3 cellular contexts compared by ENCODE assay signal in genomic region chr16:8795818-8796217, GRCh38.
TF ChIP-seq lines count a peak whose summit lies in the region.

No MANE protein-coding gene starts in this region.

TF ChIP-seq in SK-N-SH, 30 proteins besides CTCF, POLR2A, EP300 and RAD21:
- TF ChIP-seq RXRA (IDR thresholded peaks at IDR 0.05; ENCODE audit: borderline replicate concordance, low read depth) (no peak), CHD2 (IDR thresholded peaks at IDR 0.05; ENCODE audit: low read length, partially characterized antibody) (no peak), SIN3A (IDR thresholded peaks at IDR 0.05; ENCODE audit: borderline replicate concordance, low read depth, low read length) (no peak), TCF12 (IDR thresholded peaks at IDR 0.05) (no peak), TAF1 (IDR thresholded peaks at IDR 0.05; ENCODE audit: borderline replicate concordance, low read depth, low read length) (no peak), JUND (IDR thresholded peaks at IDR 0.05) (no peak), TEAD4 (IDR thresholded peaks at IDR 0.05; ENCODE audit: borderline replicate concordance, insufficient read depth) (no peak), GABPA (IDR thresholded peaks at IDR 0.05; ENCODE audit: low read depth) (no peak)
- TF ChIP-seq, protein P1, sequence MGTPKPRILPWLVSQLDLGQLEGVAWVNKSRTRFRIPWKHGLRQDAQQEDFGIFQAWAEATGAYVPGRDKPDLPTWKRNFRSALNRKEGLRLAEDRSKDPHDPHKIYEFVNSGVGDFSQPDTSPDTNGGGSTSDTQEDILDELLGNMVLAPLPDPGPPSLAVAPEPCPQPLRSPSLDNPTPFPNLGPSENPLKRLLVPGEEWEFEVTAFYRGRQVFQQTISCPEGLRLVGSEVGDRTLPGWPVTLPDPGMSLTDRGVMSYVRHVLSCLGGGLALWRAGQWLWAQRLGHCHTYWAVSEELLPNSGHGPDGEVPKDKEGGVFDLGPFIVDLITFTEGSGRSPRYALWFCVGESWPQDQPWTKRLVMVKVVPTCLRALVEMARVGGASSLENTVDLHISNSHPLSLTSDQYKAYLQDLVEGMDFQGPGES (IDR thresholded peaks at IDR 0.05; ENCODE audit: low read depth, low read length): no peak
- TF ChIP-seq, protein P2, sequence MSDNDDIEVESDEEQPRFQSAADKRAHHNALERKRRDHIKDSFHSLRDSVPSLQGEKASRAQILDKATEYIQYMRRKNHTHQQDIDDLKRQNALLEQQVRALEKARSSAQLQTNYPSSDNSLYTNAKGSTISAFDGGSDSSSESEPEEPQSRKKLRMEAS (IDR thresholded peaks at IDR 0.05; ENCODE audit: low read depth): no peak
- TF ChIP-seq, protein P3, sequence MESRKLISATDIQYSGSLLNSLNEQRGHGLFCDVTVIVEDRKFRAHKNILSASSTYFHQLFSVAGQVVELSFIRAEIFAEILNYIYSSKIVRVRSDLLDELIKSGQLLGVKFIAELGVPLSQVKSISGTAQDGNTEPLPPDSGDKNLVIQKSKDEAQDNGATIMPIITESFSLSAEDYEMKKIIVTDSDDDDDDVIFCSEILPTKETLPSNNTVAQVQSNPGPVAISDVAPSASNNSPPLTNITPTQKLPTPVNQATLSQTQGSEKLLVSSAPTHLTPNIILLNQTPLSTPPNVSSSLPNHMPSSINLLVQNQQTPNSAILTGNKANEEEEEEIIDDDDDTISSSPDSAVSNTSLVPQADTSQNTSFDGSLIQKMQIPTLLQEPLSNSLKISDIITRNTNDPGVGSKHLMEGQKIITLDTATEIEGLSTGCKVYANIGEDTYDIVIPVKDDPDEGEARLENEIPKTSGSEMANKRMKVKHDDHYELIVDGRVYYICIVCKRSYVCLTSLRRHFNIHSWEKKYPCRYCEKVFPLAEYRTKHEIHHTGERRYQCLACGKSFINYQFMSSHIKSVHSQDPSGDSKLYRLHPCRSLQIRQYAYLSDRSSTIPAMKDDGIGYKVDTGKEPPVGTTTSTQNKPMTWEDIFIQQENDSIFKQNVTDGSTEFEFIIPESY (IDR thresholded peaks at IDR 0.05; ENCODE audit: borderline replicate concordance, low read depth): no peak
TF ChIP-seq in SK-N-SH: peak in this region for 0.

TF ChIP-seq in SK-N-SH treated with all-trans-retinoic acid at 6 μM for 48 hours, 23 proteins besides CTCF, POLR2A, EP300 and RAD21:
- TF ChIP-seq CSDC2 (CRISPR knock-in tag; IDR thresholded peaks at IDR 0.05) (no peak), ZNF70 (CRISPR knock-in tag; IDR thresholded peaks at IDR 0.05) (no peak), ZFP3 (CRISPR knock-in tag; IDR thresholded peaks at IDR 0.05) (no peak), ISL1 (CRISPR knock-in tag; IDR thresholded peaks at IDR 0.05) (no peak), ZC3H10 (CRISPR knock-in tag; IDR thresholded peaks at IDR 0.05) (no peak), ZNF565 (CRISPR knock-in tag; conservative IDR thresholded peaks at IDR 0.05; ENCODE audit: low read depth) (no peak), TCF4 (CRISPR knock-in tag; IDR thresholded peaks at IDR 0.05; ENCODE audit: borderline replicate concordance) (no peak), OSR1 (CRISPR knock-in tag; IDR thresholded peaks at IDR 0.05) (no peak), BACH2 (CRISPR knock-in tag; IDR thresholded peaks at IDR 0.05; ENCODE audit: borderline replicate concordance) (no peak), ARNTL (CRISPR knock-in tag; IDR thresholded peaks at IDR 0.05; ENCODE audit: borderline replicate concordance, low read depth) (no peak), RARB (CRISPR knock-in tag; IDR thresholded peaks at IDR 0.05) (no peak), SNAI2 (CRISPR knock-in tag; IDR thresholded peaks at IDR 0.05) (no peak), GLIS3 (CRISPR knock-in tag; IDR thresholded peaks at IDR 0.05) (no peak)
- TF ChIP-seq, protein P4, sequence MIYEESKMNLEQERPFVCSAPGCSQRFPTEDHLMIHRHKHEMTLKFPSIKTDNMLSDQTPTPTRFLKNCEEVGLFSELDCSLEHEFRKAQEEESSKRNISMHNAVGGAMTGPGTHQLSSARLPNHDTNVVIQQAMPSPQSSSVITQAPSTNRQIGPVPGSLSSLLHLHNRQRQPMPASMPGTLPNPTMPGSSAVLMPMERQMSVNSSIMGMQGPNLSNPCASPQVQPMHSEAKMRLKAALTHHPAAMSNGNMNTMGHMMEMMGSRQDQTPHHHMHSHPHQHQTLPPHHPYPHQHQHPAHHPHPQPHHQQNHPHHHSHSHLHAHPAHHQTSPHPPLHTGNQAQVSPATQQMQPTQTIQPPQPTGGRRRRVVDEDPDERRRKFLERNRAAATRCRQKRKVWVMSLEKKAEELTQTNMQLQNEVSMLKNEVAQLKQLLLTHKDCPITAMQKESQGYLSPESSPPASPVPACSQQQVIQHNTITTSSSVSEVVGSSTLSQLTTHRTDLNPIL (CRISPR knock-in tag; IDR thresholded peaks at IDR 0.05; ENCODE audit: low read depth): no peak
- TF ChIP-seq, protein P5, sequence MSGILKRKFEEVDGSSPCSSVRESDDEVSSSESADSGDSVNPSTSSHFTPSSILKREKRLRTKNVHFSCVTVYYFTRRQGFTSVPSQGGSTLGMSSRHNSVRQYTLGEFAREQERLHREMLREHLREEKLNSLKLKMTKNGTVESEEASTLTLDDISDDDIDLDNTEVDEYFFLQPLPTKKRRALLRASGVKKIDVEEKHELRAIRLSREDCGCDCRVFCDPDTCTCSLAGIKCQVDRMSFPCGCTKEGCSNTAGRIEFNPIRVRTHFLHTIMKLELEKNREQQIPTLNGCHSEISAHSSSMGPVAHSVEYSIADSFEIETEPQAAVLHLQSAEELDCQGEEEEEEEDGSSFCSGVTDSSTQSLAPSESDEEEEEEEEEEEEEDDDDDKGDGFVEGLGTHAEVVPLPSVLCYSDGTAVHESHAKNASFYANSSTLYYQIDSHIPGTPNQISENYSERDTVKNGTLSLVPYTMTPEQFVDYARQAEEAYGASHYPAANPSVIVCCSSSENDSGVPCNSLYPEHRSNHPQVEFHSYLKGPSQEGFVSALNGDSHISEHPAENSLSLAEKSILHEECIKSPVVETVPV (CRISPR knock-in tag; IDR thresholded peaks at IDR 0.05): no peak
- TF ChIP-seq, protein P6, sequence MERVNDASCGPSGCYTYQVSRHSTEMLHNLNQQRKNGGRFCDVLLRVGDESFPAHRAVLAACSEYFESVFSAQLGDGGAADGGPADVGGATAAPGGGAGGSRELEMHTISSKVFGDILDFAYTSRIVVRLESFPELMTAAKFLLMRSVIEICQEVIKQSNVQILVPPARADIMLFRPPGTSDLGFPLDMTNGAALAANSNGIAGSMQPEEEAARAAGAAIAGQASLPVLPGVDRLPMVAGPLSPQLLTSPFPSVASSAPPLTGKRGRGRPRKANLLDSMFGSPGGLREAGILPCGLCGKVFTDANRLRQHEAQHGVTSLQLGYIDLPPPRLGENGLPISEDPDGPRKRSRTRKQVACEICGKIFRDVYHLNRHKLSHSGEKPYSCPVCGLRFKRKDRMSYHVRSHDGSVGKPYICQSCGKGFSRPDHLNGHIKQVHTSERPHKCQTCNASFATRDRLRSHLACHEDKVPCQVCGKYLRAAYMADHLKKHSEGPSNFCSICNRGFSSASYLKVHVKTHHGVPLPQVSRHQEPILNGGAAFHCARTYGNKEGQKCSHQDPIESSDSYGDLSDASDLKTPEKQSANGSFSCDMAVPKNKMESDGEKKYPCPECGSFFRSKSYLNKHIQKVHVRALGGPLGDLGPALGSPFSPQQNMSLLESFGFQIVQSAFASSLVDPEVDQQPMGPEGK (CRISPR knock-in tag; IDR thresholded peaks at IDR 0.05; ENCODE audit: borderline replicate concordance): no peak
- TF ChIP-seq, protein P7, sequence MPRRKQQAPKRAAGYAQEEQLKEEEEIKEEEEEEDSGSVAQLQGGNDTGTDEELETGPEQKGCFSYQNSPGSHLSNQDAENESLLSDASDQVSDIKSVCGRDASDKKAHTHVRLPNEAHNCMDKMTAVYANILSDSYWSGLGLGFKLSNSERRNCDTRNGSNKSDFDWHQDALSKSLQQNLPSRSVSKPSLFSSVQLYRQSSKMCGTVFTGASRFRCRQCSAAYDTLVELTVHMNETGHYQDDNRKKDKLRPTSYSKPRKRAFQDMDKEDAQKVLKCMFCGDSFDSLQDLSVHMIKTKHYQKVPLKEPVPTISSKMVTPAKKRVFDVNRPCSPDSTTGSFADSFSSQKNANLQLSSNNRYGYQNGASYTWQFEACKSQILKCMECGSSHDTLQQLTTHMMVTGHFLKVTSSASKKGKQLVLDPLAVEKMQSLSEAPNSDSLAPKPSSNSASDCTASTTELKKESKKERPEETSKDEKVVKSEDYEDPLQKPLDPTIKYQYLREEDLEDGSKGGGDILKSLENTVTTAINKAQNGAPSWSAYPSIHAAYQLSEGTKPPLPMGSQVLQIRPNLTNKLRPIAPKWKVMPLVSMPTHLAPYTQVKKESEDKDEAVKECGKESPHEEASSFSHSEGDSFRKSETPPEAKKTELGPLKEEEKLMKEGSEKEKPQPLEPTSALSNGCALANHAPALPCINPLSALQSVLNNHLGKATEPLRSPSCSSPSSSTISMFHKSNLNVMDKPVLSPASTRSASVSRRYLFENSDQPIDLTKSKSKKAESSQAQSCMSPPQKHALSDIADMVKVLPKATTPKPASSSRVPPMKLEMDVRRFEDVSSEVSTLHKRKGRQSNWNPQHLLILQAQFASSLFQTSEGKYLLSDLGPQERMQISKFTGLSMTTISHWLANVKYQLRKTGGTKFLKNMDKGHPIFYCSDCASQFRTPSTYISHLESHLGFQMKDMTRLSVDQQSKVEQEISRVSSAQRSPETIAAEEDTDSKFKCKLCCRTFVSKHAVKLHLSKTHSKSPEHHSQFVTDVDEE (CRISPR knock-in tag; IDR thresholded peaks at IDR 0.05): no peak

TF ChIP-seq in HCT116, 20 proteins besides CTCF, POLR2A, EP300 and RAD21 (continued from another document):
- TF ChIP-seq YY1 (IDR thresholded peaks at IDR 0.05; ENCODE audit: extremely low read depth, insufficient replicate concordance, low read depth, low read length): no peak
- no peak for TF ChIP-seq TCF7L2 (IDR thresholded peaks at IDR 0.05; ENCODE audit: borderline replicate concordance, extremely low read depth, insufficient read depth, insufficient read length)
- TF ChIP-seq ELF1 (IDR thresholded peaks at IDR 0.05; ENCODE audit: borderline replicate concordance, low read depth): no peak
- TF ChIP-seq, protein P2 (IDR thresholded peaks at IDR 0.05): no peak
- no peak for TF ChIP-seq SIN3A (IDR thresholded peaks at IDR 0.05; ENCODE audit: low read depth)
- no peak for TF ChIP-seq ATF3 (IDR thresholded peaks at IDR 0.05)
- no peak for TF ChIP-seq CEBPB (IDR thresholded peaks at IDR 0.05; ENCODE audit: low read depth)
- TF ChIP-seq SP1 (IDR thresholded peaks at IDR 0.05; ENCODE audit: low read depth): no peak
TF ChIP-seq in HCT116: peak in this region for 0.
